Comparison of ENCODE assay signal across 35 cellular contexts in the genomic region with DNA sequence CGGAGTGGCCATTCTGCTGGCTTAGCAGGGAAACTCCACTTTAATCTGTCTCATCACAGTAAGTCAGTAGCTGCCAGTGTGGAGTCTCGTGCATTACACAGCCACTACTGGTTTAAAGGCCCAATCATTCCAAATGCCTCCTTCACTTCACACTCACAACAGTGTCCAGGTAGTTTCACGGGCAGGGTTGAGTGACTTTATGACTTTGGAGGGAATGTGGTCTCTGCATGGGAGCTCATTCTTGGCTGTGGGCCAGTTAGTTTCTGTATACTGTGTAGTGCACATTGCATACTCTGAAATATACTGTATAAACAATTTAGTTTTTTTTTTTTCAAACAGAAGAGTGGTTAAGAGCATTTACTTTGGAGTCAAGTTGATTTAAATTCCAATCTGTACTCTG. TPM values are rescaled to one million over a fixed set of nuclear protein-coding genes. Genes with fewer than 3 reads are reported as not detected.
DNase-seq lines count a peak whose midpoint lies in the region; ATAC-seq, FAIRE-seq and TF ChIP-seq lines count a peak whose summit lies in the region.
"Had no signal": no experiment of that assay in that cellular context is flagged by ENCODE, and none has a peak within 500 bp of the region (broad histone marks: within the 10 kb centered on the region; RNA-seq: fewer than 3 reads in every experiment).

No MANE protein-coding gene starts in this region.

- H3K9me3 Mint-ChIP-seq in CD14-positive monocyte, result peaks cover 0 to 5% (median 2%) of the 10 kb centered on the region in 7 donors
- H3K9me3 Mint-ChIP-seq in stimulated activated effector memory CD8-positive, alpha-beta T cell treated with anti-CD3 and anti-CD28 coated beads, Interleukin-12 subunit alpha, Interleukin-12 subunit beta, amount 100 ng/mL, for 72 hours, result peaks cover 6% of the 10 kb centered on the region
- H3K9me3 Mint-ChIP-seq: activated CD4-positive, alpha-beta memory T cell treated with anti-CD3 and anti-CD28 coated beads, Interleukin-2, amount 10 ng/mL, durations not matched to agents 7 days and 5 days; activated T-helper 2 cell treated with anti-CD3 and anti-CD28 coated beads, Interferon-gamma antibody, Interleukin-2, Interleukin-4, amounts not matched to agents 10 μg/mL and 5 μg/mL and 100 μg/mL, durations not matched to agents 14 hours and 24 hours and 36 hours; CD4-positive, alpha-beta T cell had no signal

- no peak overlapping the region for H3K4me3 Mint-ChIP-seq in CD14-positive monocyte
- no peak overlapping the region for H3K4me3 Mint-ChIP-seq in stimulated activated effector memory CD8-positive, alpha-beta T cell treated with anti-CD3 and anti-CD28 coated beads, Interleukin-12 subunit alpha, Interleukin-12 subunit beta, amount 100 ng/mL, for 72 hours
- H3K4me3 Mint-ChIP-seq: activated CD4-positive, alpha-beta memory T cell treated with anti-CD3 and anti-CD28 coated beads, Interleukin-2, amount 10 ng/mL, durations not matched to agents 7 days and 5 days; activated naive CD4-positive, alpha-beta T cell treated with anti-CD3 and anti-CD28 coated beads, Interleukin-2, amount 50 U/mL, for 24 hours; CD4-positive, alpha-beta T cell; IgD-negative memory B cell had no signal

- DNase-seq in NCI-H2029 (lab: John Stamatoyannopoulos, UW) (peak; percentile 25), NCI-H2029 treated with DMSO at 0.1 percent for 48 hours (lab: John Stamatoyannopoulos, UW) (no peak), NCI-H345 treated with DMSO at 0.1 percent for 48 hours (lab: John Stamatoyannopoulos, UW; ENCODE audit: unreplicated experiment) (peak; percentile 24), glomerular visceral epithelial cell (ENCODE audit: extremely low spot score) (peak; percentile 41), urothelium cell line (ENCODE audit: low spot score) (no peak), GM12892 (ENCODE audit: insufficient read length) (no peak), CD14-positive monocyte (ENCODE audit: low spot score) (no peak)
- DNase-seq in stimulated activated effector memory CD8-positive, alpha-beta T cell treated with anti-CD3 and anti-CD28 coated beads, Interleukin-12 subunit alpha, Interleukin-12 subunit beta, amount 100 ng/mL, for 72 hours (ENCODE audit: low spot score in 2 of 2), result no peak
- DNase-seq: activated CD4-positive, alpha-beta memory T cell treated with anti-CD3 and anti-CD28 coated beads, Interleukin-2, amount 10 ng/mL, durations not matched to agents 7 days and 5 days; activated CD4-positive, CD25-positive, alpha-beta regulatory T cell treated with anti-CD3 and anti-CD28 coated beads, Interleukin-2, amount 50 U/mL, for 72 hours; activated CD8-positive, alpha-beta memory T cell treated with anti-CD3 and anti-CD28 coated beads, Interleukin-2, amount 50 U/mL, for 48 hours; amygdala; CD4-positive, alpha-beta T cell; effector memory CD4-positive, alpha-beta T cell; foreskin fibroblast; H7; heart right ventricle; left ventricle myocardium inferior; NCI-H1092 treated with DMSO at 0.1 percent for 48 hours; NCI-H2171; NCI-H526 treated with DMSO at 0.1 percent for 48 hours; OCI-M1; psoas muscle; stimulated activated naive CD4-positive, alpha-beta T cell; T-helper 1 cell; uterus had no signal

- no peak for TF ChIP-seq POLR2A in GM12892 (IDR thresholded peaks at IDR 0.05; ENCODE audit: low read depth, low read length)

- intact Hi-C loops in CD14-positive monocyte (cut with micrococcal nuclease), result no loop called here

- H3K27me3 Mint-ChIP-seq in CD14-positive monocyte (ENCODE audit: low read depth in 3 of 3), result no peaks in the 10 kb centered on the region
- H3K27me3 Mint-ChIP-seq: activated CD4-positive, alpha-beta memory T cell treated with anti-CD3 and anti-CD28 coated beads, Interleukin-2, amount 10 ng/mL, durations not matched to agents 7 days and 5 days; activated naive CD4-positive, alpha-beta T cell treated with anti-CD3 and anti-CD28 coated beads, Interleukin-2, amount 50 U/mL, for 24 hours; IgD-negative memory B cell had no signal

- no peak for ATAC-seq in stimulated activated effector memory CD8-positive, alpha-beta T cell treated with anti-CD3 and anti-CD28 coated beads, Interleukin-12 subunit alpha, Interleukin-12 subunit beta, amount 100 ng/mL, for 72 hours
- ATAC-seq: heart right ventricle, psoas muscle had no signal

- no peaks in the 10 kb centered on the region for H3K36me3 Mint-ChIP-seq in CD14-positive monocyte
- H3K36me3 Mint-ChIP-seq in stimulated activated effector memory CD8-positive, alpha-beta T cell treated with anti-CD3 and anti-CD28 coated beads, Interleukin-12 subunit alpha, Interleukin-12 subunit beta, amount 100 ng/mL, for 72 hours, result no peaks in the 10 kb centered on the region
- H3K36me3 Mint-ChIP-seq: activated naive CD4-positive, alpha-beta T cell treated with anti-CD3 and anti-CD28 coated beads, Interleukin-2, amount 50 U/mL, for 24 hours had no signal

- FAIRE-seq in urothelium cell line (lab: Jason Lieb, UNC) (peak; percentile 23), GM12892 (lab: Jason Lieb, UNC) (no peak)
- FAIRE-seq: A204.1, bronchial epithelial cell, colon, G401.6, TTC549 had no signal

- no peak for TF ChIP-seq CTCF in CD14-positive monocyte (IDR thresholded peaks at IDR 0.05)

- peak overlapping the region in 1 of 7 donors; percentile 24 for H3K27ac Mint-ChIP-seq in CD14-positive monocyte
- H3K27ac Mint-ChIP-seq in stimulated activated effector memory CD8-positive, alpha-beta T cell treated with anti-CD3 and anti-CD28 coated beads, Interleukin-12 subunit alpha, Interleukin-12 subunit beta, amount 100 ng/mL, for 72 hours, result no peak overlapping the region
- H3K27ac Mint-ChIP-seq: activated CD4-positive, alpha-beta memory T cell treated with anti-CD3 and anti-CD28 coated beads, Interleukin-2, amount 10 ng/mL, durations not matched to agents 7 days and 5 days; activated naive CD4-positive, alpha-beta T cell treated with anti-CD3 and anti-CD28 coated beads, Interleukin-2, amount 50 U/mL, for 24 hours; activated T-helper 2 cell treated with anti-CD3 and anti-CD28 coated beads, Interferon-gamma antibody, Interleukin-2, Interleukin-4, amounts not matched to agents 10 μg/mL and 5 μg/mL and 100 μg/mL, durations not matched to agents 14 hours and 24 hours and 36 hours; CD4-positive, alpha-beta T cell; IgD-negative memory B cell had no signal

- H3K4me1 Mint-ChIP-seq in CD14-positive monocyte, result no peaks in the 10 kb centered on the region
- no peaks in the 10 kb centered on the region for H3K4me1 Mint-ChIP-seq in stimulated activated effector memory CD8-positive, alpha-beta T cell treated with anti-CD3 and anti-CD28 coated beads, Interleukin-12 subunit alpha, Interleukin-12 subunit beta, amount 100 ng/mL, for 72 hours
- H3K4me1 Mint-ChIP-seq: activated CD4-positive, alpha-beta memory T cell treated with anti-CD3 and anti-CD28 coated beads, Interleukin-2, amount 10 ng/mL, durations not matched to agents 7 days and 5 days; activated naive CD4-positive, alpha-beta T cell treated with anti-CD3 and anti-CD28 coated beads, Interleukin-2, amount 50 U/mL, for 24 hours; IgD-negative memory B cell had no signal

RNA-seq across cellular contexts. Expression of gene C1orf87, which starts 34.7 kb away (rescaled TPM):
- not detected for polyA plus RNA-seq in GM12892 (2012; ENCODE audit: missing spikeins)
- polyA plus RNA-seq in CD14-positive monocyte, result not detected
- polyA plus RNA-seq: esophagus, heart right ventricle, IgD-negative memory B cell, psoas muscle had no signal

Comparison
In these comparisons a context has a peak if more than half of its experiments do, and no peak if none do; other contexts are left out.
1. DNase-seq: peak in NCI-H2029 (single experiment), NCI-H345 treated with DMSO at 0.1 percent for 48 hours (single experiment) and glomerular visceral epithelial cell (single experiment); none in NCI-H2029 treated with DMSO at 0.1 percent for 48 hours (single experiment), urothelium cell line (single experiment), GM12892 (single experiment), CD14-positive monocyte (single experiment) and stimulated activated effector memory CD8-positive, alpha-beta T cell treated with anti-CD3 and anti-CD28 coated beads, Interleukin-12 subunit alpha, Interleukin-12 subunit beta, amount 100 ng/mL, for 72 hours (0 of 2).